8 cellular contexts compared by ENCODE assay signal in genomic region chrX:20412871-20413486, GRCh38.
DNase-seq lines count a peak whose midpoint lies in the region; ATAC-seq and TF ChIP-seq lines count a peak whose summit lies in the region.

No MANE protein-coding gene starts in this region.

- no peak overlapping the region for H2BK5ac ChIP-seq in mesenchymal stem cell (ENCODE audit: low read depth, low read length, poor library complexity, severe bottlenecking)

- peak; percentile 56 for DNase-seq in activated CD4-positive, alpha-beta T cell treated with anti-CD3 and anti-CD28 coated beads for 36 hours
- DNase-seq in left ventricle myocardium inferior (peak; percentile 15), foreskin keratinocyte (no peak), mesenchymal stem cell (no peak), NCI-H2196 (lab: John Stamatoyannopoulos, UW; ENCODE audit: unreplicated experiment) (no peak), ACHN (no peak)

- CTCF ChIA-PET in activated CD4-positive, alpha-beta T cell treated with anti-CD3 and anti-CD28 coated beads for 36 hours (lab: Charles Lee) = interaction anchor here (0.6 to 3.3 kb wide), 2 partner anchors 9 to 267 kb away, joined by 3 to 12 read pairs; no protein-coding TSS in a partner anchor

- no peak overlapping the region for H3K9ac ChIP-seq in mesenchymal stem cell (ENCODE audit: low read length)

- no peaks in the 10 kb centered on the region for H3K79me1 ChIP-seq in mesenchymal stem cell (replicated peaks; ENCODE audit: low read length, poor library complexity, severe bottlenecking)

- POLR2A ChIA-PET in activated CD4-positive, alpha-beta T cell treated with anti-CD3 and anti-CD28 coated beads for 36 hours (lab: Charles Lee) = no interaction called here

- WGBS in mesenchymal stem cell = 92% methylated on average over 14 of the region's 18 CpGs

- no peak overlapping the region for H2AK5ac ChIP-seq in mesenchymal stem cell (ENCODE audit: low read length, severe bottlenecking)

- no peak overlapping the region for H3K23ac ChIP-seq in mesenchymal stem cell (ENCODE audit: low read length in 2 of 2)

- H2BK120ac ChIP-seq in mesenchymal stem cell (ENCODE audit: low read depth, low read length) = no peak overlapping the region

- no peaks in the 10 kb centered on the region for H3K4me1 ChIP-seq in left ventricle myocardium inferior
- no peaks in the 10 kb centered on the region for H3K4me1 ChIP-seq in foreskin keratinocyte
- no peaks in the 10 kb centered on the region for H3K4me1 ChIP-seq in mesenchymal stem cell (ENCODE audit: control insufficient read depth, insufficient read depth, low read depth, low read length)

- no peak overlapping the region for H2AFZ ChIP-seq in mesenchymal stem cell (ENCODE audit: low read depth, low read length)

- no peak overlapping the region for H3K4me3 ChIP-seq in left ventricle myocardium inferior
- no peak overlapping the region for H3K4me3 ChIP-seq in mesenchymal stem cell (ENCODE audit: insufficient read depth in 1 of 2, low read depth in 1 of 2, low read length in 2 of 2)

- no peak overlapping the region for H3K4ac ChIP-seq in mesenchymal stem cell (ENCODE audit: low read depth in 1 of 2, low read length in 2 of 2)

- H4K8ac ChIP-seq in mesenchymal stem cell (ENCODE audit: low read length) = no peak overlapping the region

- no peak for TF ChIP-seq CTCF in left ventricle myocardium inferior (IDR thresholded peaks at IDR 0.05; ENCODE audit: borderline replicate concordance)
- no peak for TF ChIP-seq CTCF in foreskin keratinocyte (conservative IDR thresholded peaks at IDR 0.05)

- no peak overlapping the region for H2BK12ac ChIP-seq in mesenchymal stem cell (ENCODE audit: low read length in 2 of 2)

- ATAC-seq in GM18517 (IDR thresholded peaks at IDR 0.05; ENCODE audit: unreplicated experiment) = peak; percentile 78
- peak; percentile 80 for ATAC-seq in HG02943 (IDR thresholded peaks at IDR 0.05; ENCODE audit: low read depth, unreplicated experiment)
- ATAC-seq in activated CD4-positive, alpha-beta T cell treated with anti-CD3 and anti-CD28 coated beads for 36 hours = peak; percentile 75
- ATAC-seq in foreskin keratinocyte = no peak

- H4K91ac ChIP-seq in mesenchymal stem cell (ENCODE audit: low read length) = no peak overlapping the region

- H3K36me3 ChIP-seq in left ventricle myocardium inferior (no peaks in the 10 kb centered on the region), mesenchymal stem cell (ENCODE audit: control insufficient read depth in 1 of 2, insufficient read depth in 2 of 2, low read depth in 1 of 2, low read length in 2 of 2) (no peaks in the 10 kb centered on the region)

- H3K4me1 Mint-ChIP-seq in activated CD4-positive, alpha-beta T cell treated with anti-CD3 and anti-CD28 coated beads for 36 hours = peaks cover 32% of the 10 kb centered on the region

- no peak overlapping the region for H2BK15ac ChIP-seq in mesenchymal stem cell (ENCODE audit: low read depth, poor library complexity, severe bottlenecking)

- H3K9me3 ChIP-seq in left ventricle myocardium inferior (replicated peaks) (no peaks in the 10 kb centered on the region), mesenchymal stem cell (ENCODE audit: control insufficient read depth, low read length) (no peaks in the 10 kb centered on the region)

- H3K27me3 Mint-ChIP-seq in activated CD4-positive, alpha-beta T cell treated with anti-CD3 and anti-CD28 coated beads for 36 hours = no peaks in the 10 kb centered on the region

- peak overlapping the region; percentile 80 for H3K27ac Mint-ChIP-seq in activated CD4-positive, alpha-beta T cell treated with anti-CD3 and anti-CD28 coated beads for 36 hours

- no peaks in the 10 kb centered on the region for H3K36me3 Mint-ChIP-seq in activated CD4-positive, alpha-beta T cell treated with anti-CD3 and anti-CD28 coated beads for 36 hours (ENCODE audit: low read depth)

- H3K9me3 Mint-ChIP-seq in activated CD4-positive, alpha-beta T cell treated with anti-CD3 and anti-CD28 coated beads for 36 hours (ENCODE audit: low read depth) = no peaks in the 10 kb centered on the region

- H3K14ac ChIP-seq in mesenchymal stem cell (ENCODE audit: low read length in 2 of 2) = no peak overlapping the region

- H3K27me3 ChIP-seq in left ventricle myocardium inferior (ENCODE audit: low read depth) (no peaks in the 10 kb centered on the region), foreskin keratinocyte (no peaks in the 10 kb centered on the region), mesenchymal stem cell (ENCODE audit: control insufficient read depth in 1 of 2, insufficient read depth in 1 of 2, low read length in 2 of 2) (peaks cover 0 to 3% of the 10 kb centered on the region in 2 experiments)

- no peak overlapping the region for H3K4me2 ChIP-seq in mesenchymal stem cell (ENCODE audit: low read length, poor library complexity, severe bottlenecking)

- in situ Hi-C loops in ACHN (cut with HindIII; ENCODE audit: low pct_ligation_motif_present, low pct_unique_long_range_greater_than_20kb, low sequenced_read_pairs) = no loop called here

- no peak overlapping the region for H3K27ac ChIP-seq in left ventricle myocardium inferior (replicated peaks)
- no peak overlapping the region for H3K27ac ChIP-seq in foreskin keratinocyte
- no peak overlapping the region for H3K27ac ChIP-seq in mesenchymal stem cell (ENCODE audit: low read length, poor library complexity, severe bottlenecking)

- intact Hi-C loops in activated CD4-positive, alpha-beta T cell treated with anti-CD3 and anti-CD28 coated beads for 36 hours (cut with DNase I, micrococcal nuclease) = no loop called here
- intact Hi-C loops in left ventricle myocardium inferior (cut with micrococcal nuclease) = no loop called here

- peak overlapping the region; percentile 29 for H3K4me3 Mint-ChIP-seq in activated CD4-positive, alpha-beta T cell treated with anti-CD3 and anti-CD28 coated beads for 36 hours

- no peak overlapping the region for H3K18ac ChIP-seq in mesenchymal stem cell (ENCODE audit: low read depth in 1 of 2, low read length in 2 of 2)

Comparison
In these comparisons a context has a peak if more than half of its experiments do, and no peak if none do; other contexts are left out.
1. DNase-seq: peak in activated CD4-positive, alpha-beta T cell treated with anti-CD3 and anti-CD28 coated beads for 36 hours (single experiment) and left ventricle myocardium inferior (single experiment); none in foreskin keratinocyte (0 of 2), mesenchymal stem cell (single experiment), NCI-H2196 (single experiment) and ACHN (single experiment).